Comparison of ENCODE assay signal across 20 cellular contexts in the genomic region with DNA sequence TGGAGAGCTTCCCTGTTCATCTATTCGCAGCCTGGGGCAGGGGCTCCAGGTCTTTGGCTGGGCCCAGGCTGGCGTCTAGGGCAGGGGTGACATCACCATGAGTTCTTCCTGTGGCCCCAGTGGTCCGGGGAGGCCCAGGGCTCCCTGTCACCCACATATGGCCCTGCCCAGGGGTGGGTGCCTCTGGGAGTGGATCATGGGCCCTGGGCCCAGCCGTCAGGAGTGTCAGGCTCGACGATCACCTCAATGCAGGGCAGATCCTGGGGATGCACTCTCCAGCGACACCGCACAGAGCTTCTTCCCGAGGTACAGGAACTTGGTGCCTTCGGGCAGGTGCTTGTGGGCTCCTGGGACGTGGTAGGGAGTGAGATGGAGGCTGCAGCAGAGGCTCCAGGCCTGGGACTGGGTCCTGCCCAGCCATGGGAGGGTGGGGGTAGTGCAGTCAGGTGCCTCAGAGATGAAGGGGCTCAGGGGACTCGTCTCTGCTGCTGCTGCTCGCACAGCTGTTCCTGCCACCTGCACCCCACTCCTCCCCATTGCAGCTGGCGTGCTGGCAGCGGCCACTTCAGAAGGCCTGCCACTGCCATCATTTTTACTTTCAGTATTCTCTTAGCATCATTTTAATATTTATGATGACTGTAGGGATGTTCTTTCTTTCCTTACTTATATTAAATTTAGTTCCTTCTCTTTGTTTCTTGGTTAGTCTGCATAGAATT.
"Had no signal": no experiment of that assay in that cellular context is flagged by ENCODE, and none has a peak within 500 bp of the region (broad histone marks: within the 10 kb centered on the region; RNA-seq: fewer than 3 reads in every experiment).

No MANE protein-coding gene starts in this region.

- H3K27ac ChIP-seq: colonic mucosa, epithelial cell of prostate, hepatocyte, ovary, right lobe of liver, WERI-Rb-1 had no signal

- H3K79me2 ChIP-seq: hepatocyte had no signal

- H3K9me3 ChIP-seq: colonic mucosa, ovary, right lobe of liver had no signal

- H2AFZ ChIP-seq: hepatocyte had no signal

- H3K27ac Mint-ChIP-seq: activated T-helper 1 cell treated with anti-CD3 and anti-CD28 coated beads, Interleukin-12 subunit alpha, Interleukin-12 subunit beta, Interleukin-2, Interleukin-4 antibody, amounts not matched to agents 30 ng/mL and 10 ng/mL and 1 ng/mL, durations not matched to agents 14 hours and 24 hours and 36 hours; brain; endodermal cell; stimulated activated memory B cell treated with anti-CD40 and anti-IgM and Interleukin-4, amounts not matched to agents 10 μg/mL and 1 μg/mL and 100 μg/mL, for 72 hours; T-helper 17 cell had no signal

- ATAC-seq: left colon; stimulated activated memory B cell treated with anti-CD40 and anti-IgM and Interleukin-4, amounts not matched to agents 10 μg/mL and 1 μg/mL and 100 μg/mL, for 72 hours; T-helper 17 cell had no signal

- H3K4me1 Mint-ChIP-seq: brain; endodermal cell; stimulated activated memory B cell treated with anti-CD40 and anti-IgM and Interleukin-4, amounts not matched to agents 10 μg/mL and 1 μg/mL and 100 μg/mL, for 72 hours had no signal

- H3K27me3 ChIP-seq: colonic mucosa, hepatocyte, ovary, right lobe of liver had no signal

- H3K36me3 Mint-ChIP-seq: brain had no signal

- H3K27me3 Mint-ChIP-seq: brain; stimulated activated memory B cell treated with anti-CD40 and anti-IgM and Interleukin-4, amounts not matched to agents 10 μg/mL and 1 μg/mL and 100 μg/mL, for 72 hours; T-helper 17 cell had no signal

- H3K4me2 ChIP-seq: hepatocyte, smooth muscle cell had no signal

- H3K4me1 ChIP-seq: colonic mucosa, right lobe of liver had no signal

- H3K36me3 ChIP-seq: colonic mucosa, ovary, right lobe of liver, WERI-Rb-1 had no signal

- H3K9me3 Mint-ChIP-seq: activated T-helper 1 cell treated with anti-CD3 and anti-CD28 coated beads, Interleukin-12 subunit alpha, Interleukin-12 subunit beta, Interleukin-2, Interleukin-4 antibody, amounts not matched to agents 30 ng/mL and 10 ng/mL and 1 ng/mL, durations not matched to agents 14 hours and 24 hours and 36 hours; endodermal cell had no signal

- H3K4me3 Mint-ChIP-seq: activated T-helper 1 cell treated with anti-CD3 and anti-CD28 coated beads, Interleukin-12 subunit alpha, Interleukin-12 subunit beta, Interleukin-2, Interleukin-4 antibody, amounts not matched to agents 30 ng/mL and 10 ng/mL and 1 ng/mL, durations not matched to agents 14 hours and 24 hours and 36 hours; brain; endodermal cell; stimulated activated memory B cell treated with anti-CD40 and anti-IgM and Interleukin-4, amounts not matched to agents 10 μg/mL and 1 μg/mL and 100 μg/mL, for 72 hours; T-helper 17 cell had no signal

- H3K4me3 ChIP-seq: colonic mucosa, hepatocyte, ovary, right lobe of liver, smooth muscle cell had no signal

- DNase-seq: activated CD4-positive, alpha-beta T cell treated with anti-CD3 and anti-CD28 coated beads for 1 hour; activated CD4-positive, alpha-beta T cell treated with anti-CD3 and anti-CD28 coated beads, Interleukin-2, amount 50 U/mL, for 4 hours; activated naive CD4-positive, alpha-beta T cell treated with Interleukin-2 at 50 U/mL for 16 hours; central memory CD4-positive, alpha-beta T cell; colonic mucosa; endodermal cell; foreskin fibroblast; left colon; midbrain; ovary; stimulated activated CD4-positive, alpha-beta T cell treated with anti-CD3 and anti-CD28 coated beads, Interleukin-4, amount 100 ng/mL, for 24 hours; T-helper 17 cell; WERI-Rb-1 had no signal
